Comparison of ENCODE assay signal across 9 cellular contexts in genomic region chr5:132526290-132526973, GRCh38. TPM values are rescaled to one million over a fixed set of nuclear protein-coding genes. Genes with fewer than 3 reads are reported as not detected.
DNase-seq lines count a peak whose midpoint lies in the region; ATAC-seq and TF ChIP-seq lines count a peak whose summit lies in the region.
"Had no signal": no experiment of that assay in that cellular context is flagged by ENCODE, and none has a peak within 500 bp of the region (broad histone marks: within the 10 kb centered on the region; RNA-seq: fewer than 3 reads in every experiment).

No MANE protein-coding gene starts in this region.

- no peak for TF ChIP-seq POLR2A in heart left ventricle (IDR thresholded peaks at IDR 0.05)

- H3K9me3 ChIP-seq in PC-9 (ENCODE audit: insufficient read depth, low read depth): no peaks in the 10 kb centered on the region
- peaks cover 0 to 5% (median 1%) of the 10 kb centered on the region in 12 donors for H3K9me3 ChIP-seq in heart left ventricle

- H3K36me3 ChIP-seq in PC-9 (ENCODE audit: low read depth) (no peaks in the 10 kb centered on the region), heart left ventricle (no peaks in the 10 kb centered on the region)

- H2AFZ ChIP-seq in PC-9: no peak overlapping the region

- H3K4me3 ChIP-seq in PC-9 (no peak overlapping the region), heart left ventricle (no peak overlapping the region)

- no peaks in the 10 kb centered on the region for H4K20me1 ChIP-seq in PC-9 (ENCODE audit: insufficient read depth)

- H3K4me2 ChIP-seq in PC-9: peak overlapping the region; percentile 71

- intact Hi-C loops in PC-9 (cut with micrococcal nuclease; ENCODE audit: unreplicated experiment): loop anchor here (1.0 to 10.0 kb wide), 3 partner anchors 178 to 462 kb away; partner anchors contain the start of gene IL3
- intact Hi-C loops in heart left ventricle (cut with DNase I): loop anchor here in 8 of 10 donors (1.0 to 10.0 kb wide), 6 partner anchors 188 to 298 kb away; partner anchors contain the start of gene SOWAHA (in 2 of the 8)

- CTCF ChIA-PET in PC-9 (lab: Charles Lee): interaction anchor here (0.5 to 1.1 kb wide), 5 partner anchors 10 to 294 kb away, joined by 3 to 6 read pairs (median 3); no protein-coding TSS in a partner anchor

- H3K79me2 ChIP-seq in PC-9 (ENCODE audit: low read depth): no peaks in the 10 kb centered on the region

- WGBS in heart left ventricle, 4 donors: 35 to 43% (median 39%) methylated on average over 7 to 11 of the region's 11 CpGs

- BruUV-seq in PC-9 (replicated peaks; lab: Mats Ljungman, UMichigan): no TSS peak

- DNase-seq in AG08395 (ENCODE audit: low spot score): peak; percentile 77
- peak in 43 of 76 experiments; percentile 2 to 66 (median 34) for DNase-seq in HUDEP-2 (lab: John Stamatoyannopoulos, UW; ENCODE audit: unreplicated experiment in 76 of 76)
- peak; percentile 52 to 63 for DNase-seq in PC-9
- peak; percentile 27 for DNase-seq in activated naive CD4-positive, alpha-beta T cell treated with anti-CD3 and anti-CD28 coated beads, Interleukin-2, amount 50 U/mL, for 16 hours
- DNase-seq in heart left ventricle: peak in 2 of 5 donors; percentile 17 to 23
- DNase-seq in putamen (ENCODE audit: low spot score): peak; percentile 30

- no peaks in the 10 kb centered on the region; the same call in 1 of the 2 replicates for H3K9me2 ChIP-seq in PC-9 (ENCODE audit: insufficient read depth)

- H3K4me1 ChIP-seq in PC-9 (replicated peaks; ENCODE audit: insufficient read depth): no peaks in the 10 kb centered on the region
- peaks cover 0 to 6% (median 0%) of the 10 kb centered on the region in 12 donors for H3K4me1 ChIP-seq in heart left ventricle

- POLR2A ChIA-PET in PC-9 (lab: Charles Lee; ENCODE audit: unreplicated experiment): interaction anchor here (0.6 to 0.7 kb wide), 2 partner anchors 529 to 1518 kb away, joined by 3 read pairs; no protein-coding TSS in a partner anchor

- no peaks in the 10 kb centered on the region for H3F3A ChIP-seq in PC-9 (ENCODE audit: insufficient read depth, low read depth)

- H3K27me3 ChIP-seq in PC-9 (ENCODE audit: insufficient read depth, low read depth): no peaks in the 10 kb centered on the region
- no peaks in the 10 kb centered on the region for H3K27me3 ChIP-seq in heart left ventricle

- ATAC-seq in heart left ventricle: peak; percentile 20 to 83 (median 79)
- ATAC-seq in HG02571 (IDR thresholded peaks at IDR 0.05; ENCODE audit: unreplicated experiment): no peak

- TF ChIP-seq CTCF in GM12874 (IDR thresholded peaks at IDR 0.05; ENCODE audit: insufficient read depth, low read depth, low read length) (peak; percentile 69), PC-9 (conservative IDR thresholded peaks at IDR 0.05) (peak; percentile 97), heart left ventricle (IDR thresholded peaks at IDR 0.05) (peak; percentile 74 to 84 (median 80))

- H3K27ac ChIP-seq in PC-9: no peak overlapping the region
- H3K27ac ChIP-seq in heart left ventricle: no peak overlapping the region

RNA-seq across cellular contexts. Expression of gene IL5, which starts 16.9 kb away (rescaled TPM):
- total RNA-seq in PC-9 (2021): not detected in 2 replicates
- not detected for total RNA-seq in heart left ventricle
- not detected for polyA plus RNA-seq in heart left ventricle
- total RNA-seq: pulmonary artery endothelial cell had no signal

RNA-seq across cellular contexts. Expression of gene RAD50, which starts 30.3 kb away (rescaled TPM):
- total RNA-seq in PC-9 (2021) (33.9 and 42.2 TPM in 2 replicates), heart left ventricle (10 to 100 TPM; 17.5 to 41.8 (median 32.4) TPM)
- polyA plus RNA-seq in heart left ventricle: 10 to 100 TPM in 1 of 2 donors, 1 to 10 TPM in 1; 9.3 to 16.1 TPM

RNA-seq across cellular contexts. Expression of gene IRF1, which starts 35.9 kb away (rescaled TPM):
- 27.1 and 38.9 TPM in 2 replicates for total RNA-seq in PC-9 (2021)
- 100 to 1,000 TPM in 1 of 9 donors, 10 to 100 TPM in 7, 1 to 10 TPM in 1; 9.2 to 190 (median 18.4) TPM for total RNA-seq in heart left ventricle
- 10 to 100 TPM in 1 of 2 donors, 1 to 10 TPM in 1; 7.5 to 12.2 TPM for polyA plus RNA-seq in heart left ventricle
